ENCODE assay signal across 10 cellular contexts in genomic region chr17:76643553-76644148, GRCh38. TPM values are rescaled to one million over a fixed set of nuclear protein-coding genes. Genes with fewer than 3 reads are reported as not detected.
A peak's percentile ranks its signal among the peaks of the same experiment; 100 is the strongest.
DNase-seq lines count a peak whose midpoint lies in the region; ATAC-seq lines count a peak whose summit lies in the region.
"Had no signal": no experiment of that assay in that cellular context is flagged by ENCODE, and none has a peak within 500 bp of the region (broad histone marks: within the 10 kb centered on the region; RNA-seq: fewer than 3 reads in every experiment).

Gene ST6GALNAC1 (minus strand): TSS chr17:76643757. CDS start chr17:76643638, 119 bp downstream.

- peak within 1 kb of the TSS; percentile 31 for H3K4me3 ChIP-seq in right cardiac atrium (ENCODE audit: low read length)

- peak within 1 kb of the TSS; percentile 56 for H3K27ac ChIP-seq in right cardiac atrium (ENCODE audit: low read length)

- DNase-seq in NCI-H146 (lab: John Stamatoyannopoulos, UW), result peak; percentile 29
- no peak for DNase-seq in NCI-H146 treated with DMSO at 0.1 percent for 48 hours (lab: John Stamatoyannopoulos, UW; ENCODE audit: unreplicated experiment)
- DNase-seq in activated T-cell treated with anti-CD3 and anti-CD28 coated beads, Interleukin-2, amount 50 U/mL, for 72 hours, result peak in 1 of 2 donors; percentile 20
- DNase-seq in right cardiac atrium, result peak; percentile 39 to 60 (median 57)
- DNase-seq in stimulated activated naive CD4-positive, alpha-beta T cell treated with Interleukin-2 at 50 U/mL for 16 hours (lab: John Stamatoyannopoulos, UW), result peak; percentile 15
- DNase-seq in NCI-H2171 (lab: John Stamatoyannopoulos, UW), result no peak
- DNase-seq: NCI-H1417 treated with DMSO at 0.1 percent for 48 hours had no signal

- H3K27ac Mint-ChIP-seq in activated T-cell treated with anti-CD3 and anti-CD28 coated beads, Interleukin-2, amount 50 U/mL, for 72 hours, result no peak within 1 kb of the TSS
- H3K27ac Mint-ChIP-seq: brain had no signal

- H3K27me3 ChIP-seq in right cardiac atrium (ENCODE audit: control insufficient read depth, insufficient read depth), result no peaks in the 10 kb centered on the region

- peak within 1 kb of the TSS; percentile 28 to 68 for H3K4me3 Mint-ChIP-seq in activated T-cell treated with anti-CD3 and anti-CD28 coated beads, Interleukin-2, amount 50 U/mL, for 72 hours

- no peaks in the 10 kb centered on the region for H3K9me3 Mint-ChIP-seq in activated T-cell treated with anti-CD3 and anti-CD28 coated beads, Interleukin-2, amount 50 U/mL, for 72 hours

- H3K4me1 Mint-ChIP-seq in activated T-cell treated with anti-CD3 and anti-CD28 coated beads, Interleukin-2, amount 50 U/mL, for 72 hours (ENCODE audit: low read depth), result peaks cover 22% of the 10 kb centered on the region

- 61% methylated on average over 7 of the region's 7 CpGs for WGBS in right cardiac atrium

- no peaks in the 10 kb centered on the region for H3K9me3 ChIP-seq in right cardiac atrium (ENCODE audit: control insufficient read depth, low read length)

- no peaks in the 10 kb centered on the region for H3K27me3 Mint-ChIP-seq in activated T-cell treated with anti-CD3 and anti-CD28 coated beads, Interleukin-2, amount 50 U/mL, for 72 hours (ENCODE audit: low read depth)

- intact Hi-C loops in right cardiac atrium (cut with DNase I), result no loop called here

- peak; percentile 44 to 65 for ATAC-seq in activated T-cell treated with anti-CD3 and anti-CD28 coated beads, Interleukin-2, amount 50 U/mL, for 72 hours (replicated peaks in 1 of 2)
- ATAC-seq in right cardiac atrium, result peak; percentile 85 to 97
- ATAC-seq in HG03342 (IDR thresholded peaks at IDR 0.05; ENCODE audit: unreplicated experiment), result no peak
- ATAC-seq in HG02884 (IDR thresholded peaks at IDR 0.05; ENCODE audit: unreplicated experiment), result no peak

- H3K36me3 Mint-ChIP-seq in activated T-cell treated with anti-CD3 and anti-CD28 coated beads, Interleukin-2, amount 50 U/mL, for 72 hours (ENCODE audit: insufficient read depth in 2 of 2), result peaks cover 0 to 4% of the 10 kb centered on the region in 2 donors
- H3K36me3 Mint-ChIP-seq: brain had no signal

- H3K4me1 ChIP-seq in right cardiac atrium (ENCODE audit: control insufficient read depth, insufficient read depth, low read length), result no peaks in the 10 kb centered on the region

RNA-seq across cellular contexts. Expression of gene ST6GALNAC1, which starts in this region (rescaled TPM):
- total RNA-seq in activated T-cell treated with anti-CD3 and anti-CD28 coated beads, Interleukin-2, amount 50 U/mL, for 72 hours, result 1 to 10 TPM in 1 of 2 donors, under 1 TPM in 1; 0.44 to 1.8 TPM
- 1 to 10 TPM; 2.4 to 5.0 (median 3.2) TPM for total RNA-seq in right cardiac atrium
- 2.5 TPM for polyA plus RNA-seq in right cardiac atrium

Comparison
In these comparisons a context has a peak if more than half of its experiments do, and no peak if none do; other contexts are left out.
1. DNase-seq: peak in NCI-H146 (single experiment), right cardiac atrium (3 of 3) and stimulated activated naive CD4-positive, alpha-beta T cell treated with Interleukin-2 at 50 U/mL for 16 hours (single experiment); none in NCI-H146 treated with DMSO at 0.1 percent for 48 hours (single experiment) and NCI-H2171 (single experiment).
2. ATAC-seq: peak in activated T-cell treated with anti-CD3 and anti-CD28 coated beads, Interleukin-2, amount 50 U/mL, for 72 hours (2 of 2) and right cardiac atrium (2 of 2); none in HG03342 (single experiment) and HG02884 (single experiment).